In genomic region chr2:188077757-188078156, GRCh38 we compare ENCODE assay signal across 23 cellular contexts.
DNase-seq lines count a peak whose midpoint lies in the region; ATAC-seq, FAIRE-seq and TF ChIP-seq lines count a peak whose summit lies in the region.
"Had no signal": no experiment of that assay in that cellular context is flagged by ENCODE, and none has a peak within 500 bp of the region (broad histone marks: within the 10 kb centered on the region; RNA-seq: fewer than 3 reads in every experiment).

No MANE protein-coding gene starts in this region.

- no peaks in the 10 kb centered on the region for H3K79me1 ChIP-seq in IMR-90 (ENCODE audit: low read depth in 1 of 2, low read length in 2 of 2)

- H3K27me3 ChIP-seq in IMR-90 (ENCODE audit: control insufficient read depth, insufficient read depth, low read length) = no peaks in the 10 kb centered on the region; the same call in 1 of the 2 replicates
- no peaks in the 10 kb centered on the region for H3K27me3 ChIP-seq in OCI-LY3 (ENCODE audit: low read depth, low read length)
- H3K27me3 ChIP-seq in endodermal cell (ENCODE audit: control insufficient read depth, insufficient read depth, low read length, poor library complexity, severe bottlenecking) = no peaks in the 10 kb centered on the region
- H3K27me3 ChIP-seq in prostate gland (replicated peaks; ENCODE audit: insufficient read depth) = no peaks in the 10 kb centered on the region
- H3K27me3 ChIP-seq in MM.1S (replicated peaks; ENCODE audit: insufficient read depth, low read length) = no peaks in the 10 kb centered on the region
- H3K27me3 ChIP-seq: BLaER1 treated with 17β-estradiol and CSF1 and Interleukin-3, amounts not matched to agents 10 nM and 100 nM had no signal

- no peak overlapping the region for H3K4me2 ChIP-seq in A549
- no peak overlapping the region for H3K4me2 ChIP-seq in IMR-90 (ENCODE audit: low read depth, low read length)
- H3K4me2 ChIP-seq in OCI-LY3 (ENCODE audit: low read length) = peak overlapping the region; percentile 69
- H3K4me2 ChIP-seq in MM.1S (ENCODE audit: low read depth, low read length) = no peak overlapping the region

- dilution Hi-C loops in IMR-90 (cut with HindIII; ENCODE audit: low sequenced_read_pairs, unreplicated experiment) = no loop called here

- H2AFZ ChIP-seq in IMR-90 (replicated peaks; ENCODE audit: low read length, poor library complexity) (no peak overlapping the region), OCI-LY3 (ENCODE audit: low read depth, low read length) (no peak overlapping the region), MM.1S (ENCODE audit: low read length) (no peak overlapping the region)

- no peaks in the 10 kb centered on the region for H3K9me2 ChIP-seq in MM.1S (replicated peaks; ENCODE audit: insufficient read depth, low read length)

- TF ChIP-seq RAD21 in A549 (conservative IDR thresholded peaks at IDR 0.05 in 1 of 2, IDR thresholded peaks at IDR 0.05 in 1 of 2) (no peak), IMR-90 (IDR thresholded peaks at IDR 0.05; ENCODE audit: low read length) (no peak)

- no peaks in the 10 kb centered on the region for H3K79me2 ChIP-seq in OCI-LY3 (ENCODE audit: low read length)
- H3K79me2 ChIP-seq in MM.1S (ENCODE audit: low read length) = no peaks in the 10 kb centered on the region

- H3K36me3 Mint-ChIP-seq in endodermal cell (ENCODE audit: low read depth) = no peaks in the 10 kb centered on the region
- H3K36me3 Mint-ChIP-seq: CD8-positive, alpha-beta T cell had no signal

- FAIRE-seq in A549 (lab: Jason Lieb, UNC) = no peak
- FAIRE-seq: A204.1, D721Med, G401.6, GM12891, GM19239 had no signal

- H3K4me1 Mint-ChIP-seq in endodermal cell = peaks cover 24% of the 10 kb centered on the region
- H3K4me1 Mint-ChIP-seq: B cell had no signal

- no peaks in the 10 kb centered on the region for H3F3A ChIP-seq in MM.1S (ENCODE audit: insufficient read depth, low read length)

- ATAC-seq in A549 (no peak), IMR-90 (ENCODE audit: low read depth) (no peak), GM21447 (IDR thresholded peaks at IDR 0.05; ENCODE audit: unreplicated experiment) (no peak)
- ATAC-seq: CD8-positive, alpha-beta T cell had no signal

- H3K9me3 ChIP-seq in A549 (no peaks in the 10 kb centered on the region; the same call in 2 of the 3 replicates), IMR-90 (ENCODE audit: control insufficient read depth, insufficient read depth, low read length) (peaks cover 6% of the 10 kb centered on the region; the same call in 1 of the 2 replicates), OCI-LY3 (ENCODE audit: insufficient read depth, low read length) (peaks cover 20% of the 10 kb centered on the region), endodermal cell (ENCODE audit: control insufficient read depth, low read length) (peaks cover 44% of the 10 kb centered on the region), prostate gland (no peaks in the 10 kb centered on the region), MM.1S (replicated peaks; ENCODE audit: insufficient read depth, low read length) (no peaks in the 10 kb centered on the region)
- H3K9me3 ChIP-seq: Caco-2 had no signal

- CTCF ChIA-PET in A549 (lab: Yijun Ruan, JAX) = interaction anchor here (0.6 kb wide), 1 partner anchor 430 kb away, joined by 3 read pairs; no protein-coding TSS in a partner anchor
- CTCF ChIA-PET in IMR-90 (lab: Yijun Ruan, JAX) = no interaction called here

- no peak overlapping the region for H2BK20ac ChIP-seq in IMR-90 (ENCODE audit: low read depth, low read length)

- H3K56ac ChIP-seq in IMR-90 (ENCODE audit: extremely low read depth, insufficient read depth, low read length) = no peak overlapping the region

- intact Hi-C loops in IMR-90 (cut with micrococcal nuclease) (loop anchor here (10.0 kb wide), 1 partner anchor 427 kb away; no protein-coding TSS in a partner anchor), prostate gland (cut with DNase I) (no loop called here)

- H3K27me3 Mint-ChIP-seq in endodermal cell (ENCODE audit: insufficient read depth) = peaks cover 5% of the 10 kb centered on the region
- H3K27me3 Mint-ChIP-seq: B cell; CD4-positive, alpha-beta T cell had no signal

- TF ChIP-seq CTCF in A549 (IDR thresholded peaks at IDR 0.05) (no peak), IMR-90 (conservative IDR thresholded peaks at IDR 0.05; ENCODE audit: low read depth, low read length) (no peak), OCI-LY3 (IDR thresholded peaks at IDR 0.05; ENCODE audit: low read depth, low read length) (no peak), endodermal cell (conservative IDR thresholded peaks at IDR 0.05) (no peak), prostate gland (IDR thresholded peaks at IDR 0.05) (no peak), MM.1S (IDR thresholded peaks at IDR 0.05; ENCODE audit: low read length) (no peak)

- H3K27ac ChIP-seq in A549 (no peak overlapping the region), IMR-90 (ENCODE audit: insufficient read depth, low read length) (no peak overlapping the region), OCI-LY3 (ENCODE audit: low read length) (peak overlapping the region; percentile 83; the same call in 1 of the 2 replicates), endodermal cell (ENCODE audit: low read depth, low read length) (no peak overlapping the region), prostate gland (no peak overlapping the region), MM.1S (ENCODE audit: low read length) (no peak overlapping the region)
- H3K27ac ChIP-seq: BLaER1 treated with 17β-estradiol and CSF1 and Interleukin-3, amounts not matched to agents 10 nM and 100 nM; C4-2B had no signal

- TF ChIP-seq EP300 in A549 (IDR thresholded peaks at IDR 0.05) = no peak

- peaks cover 19% of the 10 kb centered on the region for H3K9me3 Mint-ChIP-seq in endodermal cell

- H3K14ac ChIP-seq in IMR-90 (replicated peaks; ENCODE audit: low read depth, low read length) = no peak overlapping the region

- H3K4ac ChIP-seq in IMR-90 (ENCODE audit: low read depth, low read length) = no peak overlapping the region

- no peak for TF ChIP-seq POLR2A in A549 (IDR thresholded peaks at IDR 0.05; ENCODE audit: low read length)
- TF ChIP-seq POLR2A in IMR-90 (IDR thresholded peaks at IDR 0.05; ENCODE audit: low read depth, low read length) = no peak
- no peak for TF ChIP-seq POLR2A in prostate gland (IDR thresholded peaks at IDR 0.05)

- no peak overlapping the region for H3K27ac Mint-ChIP-seq in endodermal cell
- H3K27ac Mint-ChIP-seq: B cell; CD4-positive, alpha-beta T cell; CD8-positive, alpha-beta T cell had no signal

- no peak overlapping the region for H3K9ac ChIP-seq in IMR-90 (ENCODE audit: low read depth, low read length)
- no peak overlapping the region for H3K9ac ChIP-seq in OCI-LY3 (ENCODE audit: low read length)
- H3K9ac ChIP-seq in endodermal cell (ENCODE audit: extremely low read depth, low read length, poor library complexity, severe bottlenecking) = no peak overlapping the region
- no peak overlapping the region for H3K9ac ChIP-seq in MM.1S (ENCODE audit: low read length)
- H3K9ac ChIP-seq: BLaER1 treated with 17β-estradiol and CSF1 and Interleukin-3, amounts not matched to agents 10 nM and 100 nM had no signal

- H2BK15ac ChIP-seq in IMR-90 (ENCODE audit: low read depth, low read length) = no peak overlapping the region

- H2BK5ac ChIP-seq in IMR-90 (ENCODE audit: low read depth, low read length, poor library complexity, severe bottlenecking) = no peak overlapping the region

- no peak overlapping the region for H4K91ac ChIP-seq in IMR-90 (ENCODE audit: insufficient read depth, low read depth, low read length)

- H3K4me3 ChIP-seq in A549 (no peak overlapping the region), IMR-90 (ENCODE audit: insufficient read depth, low read depth, low read length) (no peak overlapping the region), OCI-LY3 (ENCODE audit: low read length) (peak overlapping the region; percentile 45), endodermal cell (ENCODE audit: low read length) (peak overlapping the region; percentile 11), prostate gland (no peak overlapping the region), MM.1S (ENCODE audit: low read length) (no peak overlapping the region)
- H3K4me3 ChIP-seq: BLaER1 treated with 17β-estradiol and CSF1 and Interleukin-3, amounts not matched to agents 10 nM and 100 nM had no signal

- no peaks in the 10 kb centered on the region; the same call in 1 of the 2 replicates for H3K9me1 ChIP-seq in IMR-90 (ENCODE audit: insufficient read depth, low read length)

- no peak for DNase-seq in A549 (ENCODE audit: low read depth in 1 of 2, low spot score in 1 of 2)
- DNase-seq in IMR-90 = no peak
- DNase-seq in endodermal cell = no peak
- no peak for DNase-seq in prostate gland (ENCODE audit: low spot score)
- no peak for DNase-seq in MM.1S
- DNase-seq: 8988T; AML-193; Caco-2; Calu3; CD4-positive, alpha-beta T cell; CD8-positive, alpha-beta T cell; DMS79 treated with DMSO at 0.1 percent for 48 hours; GF-D8 had no signal

- H2AK5ac ChIP-seq in IMR-90 (ENCODE audit: low read depth, low read length) = no peak overlapping the region

- H3K23ac ChIP-seq in IMR-90 (ENCODE audit: low read depth, low read length) = no peak overlapping the region

- POLR2A ChIA-PET in A549 (lab: Yijun Ruan, JAX) (no interaction called here), IMR-90 (lab: Charles Lee; ENCODE audit: unreplicated experiment) (no interaction called here)

- no peak overlapping the region for H2BK120ac ChIP-seq in IMR-90 (ENCODE audit: low read depth, low read length)

- H3K36me3 ChIP-seq in IMR-90 (ENCODE audit: control insufficient read depth, insufficient read depth, low read length) = no peaks in the 10 kb centered on the region
- peaks cover 16% of the 10 kb centered on the region for H3K36me3 ChIP-seq in OCI-LY3 (replicated peaks; ENCODE audit: low read depth, low read length)
- H3K36me3 ChIP-seq in endodermal cell (ENCODE audit: control insufficient read depth, insufficient read depth, low read length) = no peaks in the 10 kb centered on the region
- H3K36me3 ChIP-seq in prostate gland = no peaks in the 10 kb centered on the region
- H3K36me3 ChIP-seq in MM.1S (replicated peaks; ENCODE audit: insufficient read depth, low read length) = no peaks in the 10 kb centered on the region
- H3K36me3 ChIP-seq: BLaER1 treated with 17β-estradiol and CSF1 and Interleukin-3, amounts not matched to agents 10 nM and 100 nM had no signal

- H4K5ac ChIP-seq in IMR-90 (ENCODE audit: low read depth, low read length) = no peak overlapping the region

- no peak overlapping the region for H4K8ac ChIP-seq in IMR-90 (ENCODE audit: low read depth in 2 of 2, low read length in 2 of 2)

- H3K4me1 ChIP-seq in A549 (no peaks in the 10 kb centered on the region), IMR-90 (ENCODE audit: control insufficient read depth, insufficient read depth, low read length) (peaks cover 1% of the 10 kb centered on the region; the same call in 1 of the 2 replicates), OCI-LY3 (ENCODE audit: low read length) (peaks cover 45% of the 10 kb centered on the region), endodermal cell (ENCODE audit: control insufficient read depth, insufficient read depth, low read length) (peaks cover 7% of the 10 kb centered on the region), prostate gland (replicated peaks) (no peaks in the 10 kb centered on the region), MM.1S (ENCODE audit: low read length) (no peaks in the 10 kb centered on the region)
- H3K4me1 ChIP-seq: Caco-2 had no signal

- BruUV-seq in IMR-90 (replicated peaks; lab: Mats Ljungman, UMichigan) = no TSS peak

- H4K20me1 ChIP-seq in IMR-90 (ENCODE audit: insufficient read depth, low read length) (no peaks in the 10 kb centered on the region), OCI-LY3 (ENCODE audit: insufficient read depth, low read length) (no peaks in the 10 kb centered on the region), MM.1S (ENCODE audit: insufficient read depth, low read length) (no peaks in the 10 kb centered on the region)
- H4K20me1 ChIP-seq: BLaER1 treated with 17β-estradiol and CSF1 and Interleukin-3, amounts not matched to agents 10 nM and 100 nM had no signal

- H3K4me3 Mint-ChIP-seq in endodermal cell = no peak overlapping the region
- H3K4me3 Mint-ChIP-seq: B cell; CD4-positive, alpha-beta T cell; CD8-positive, alpha-beta T cell had no signal

- H3K18ac ChIP-seq in IMR-90 (ENCODE audit: low read depth, low read length) = no peak overlapping the region

- H2AK9ac ChIP-seq in IMR-90 (replicated peaks; ENCODE audit: low read depth, low read length, poor library complexity) = no peak overlapping the region

- in situ Hi-C loops in IMR-90 (cut with MboI; ENCODE audit: low sequenced_read_pairs) = no loop called here

Comparison
In these comparisons a context has a peak if more than half of its experiments do, and no peak if none do; other contexts are left out.
1. H3K4me3 ChIP-seq: peak in OCI-LY3 (single experiment) and endodermal cell (single experiment); none in A549 (single experiment), IMR-90 (single experiment), prostate gland (0 of 2) and MM.1S (single experiment).